ENCODE assay signal across 10 cellular contexts in the genomic region with DNA sequence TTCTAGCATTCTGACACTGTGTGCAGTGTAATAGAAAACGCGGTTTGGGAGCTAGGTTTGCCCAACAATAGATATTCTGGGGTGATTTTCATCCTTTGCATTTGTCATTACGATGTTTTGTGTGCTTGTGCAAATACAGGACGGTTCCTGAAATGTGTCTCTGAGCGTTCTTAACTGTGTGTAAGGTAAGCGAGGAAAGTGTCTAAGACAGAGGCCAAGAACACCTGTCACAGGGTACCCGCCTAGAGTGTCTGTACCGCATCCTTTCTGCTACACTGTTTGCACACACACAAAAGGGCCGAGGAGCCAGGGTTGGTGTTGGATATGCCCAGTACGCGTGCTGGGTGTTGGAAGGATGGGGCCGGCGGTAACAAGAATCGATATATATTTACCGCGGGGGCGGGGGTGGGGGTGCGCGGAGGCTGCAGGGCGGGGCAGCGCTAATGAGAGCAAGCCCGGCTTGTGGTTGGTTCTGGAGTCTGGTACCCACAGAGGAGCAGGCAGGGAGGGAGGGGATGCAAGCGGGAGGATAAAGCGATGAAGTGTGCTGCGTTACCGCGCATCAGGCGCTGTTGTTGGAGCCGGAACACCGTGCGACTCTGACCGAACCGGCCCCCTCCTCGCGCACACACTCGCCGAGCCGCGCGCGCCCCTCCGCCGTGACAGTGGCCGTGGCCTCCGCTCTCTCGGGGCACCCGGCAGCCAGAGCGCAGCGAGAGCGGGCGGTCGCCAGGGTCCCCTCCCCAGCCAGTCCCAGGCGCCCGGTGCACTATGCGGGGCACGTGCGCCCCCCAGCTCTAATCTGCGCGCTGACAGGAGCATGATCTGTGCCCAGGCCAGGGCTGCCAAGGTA. TPM values are rescaled to one million over a fixed set of nuclear protein-coding genes. Genes with fewer than 3 reads are reported as not detected.
DNase-seq lines count a peak whose midpoint lies in the region; ATAC-seq and TF ChIP-seq lines count a peak whose summit lies in the region.
"Had no signal": no experiment of that assay in that cellular context is flagged by ENCODE, and none has a peak within 500 bp of the region (broad histone marks: within the 10 kb centered on the region; RNA-seq: fewer than 3 reads in every experiment).

TSS of gene HECW1 (plus strand) at position 560 of the 853 bp plus-strand sequence. CDS start 131,259 bp downstream, outside the sequence.

- H3K27me3 Mint-ChIP-seq in activated naive CD4-positive, alpha-beta T cell treated with anti-CD3 and anti-CD28 coated beads, Interleukin-2, amount 10 ng/mL, durations not matched to agents 7 days and 5 days, result peaks cover 78% of the 10 kb centered on the region

- no peak within 1 kb of the TSS for H3K4me3 Mint-ChIP-seq in activated naive CD4-positive, alpha-beta T cell treated with anti-CD3 and anti-CD28 coated beads, Interleukin-2, amount 10 ng/mL, durations not matched to agents 7 days and 5 days

- DNase-seq in GM13976 (ENCODE audit: low spot score) (peak; percentile 41), SK-N-DZ (ENCODE audit: low spot score) (peak; percentile 74), foreskin fibroblast (peak in 1 of 2 donors; percentile 43), sigmoid colon (no peak), RPMI8226 (no peak), HuH-7.5 (ENCODE audit: low spot score) (no peak)
- no peak for DNase-seq in activated naive CD4-positive, alpha-beta T cell treated with anti-CD3 and anti-CD28 coated beads, Interleukin-2, amount 10 ng/mL, durations not matched to agents 7 days and 5 days
- DNase-seq: NCI-H524 treated with DMSO at 0.1 percent for 48 hours had no signal

- intact Hi-C loops in sigmoid colon (cut with DNase I), result no loop called here

- TF ChIP-seq CTCF in GM13976 (IDR thresholded peaks at IDR 0.05; ENCODE audit: borderline replicate concordance, control extremely low read depth, extremely low read depth, insufficient read depth, missing control alignments), result no peak
- TF ChIP-seq CTCF in foreskin fibroblast (IDR thresholded peaks at IDR 0.05; ENCODE audit: low read depth, low read length), result no peak
- TF ChIP-seq CTCF in sigmoid colon (IDR thresholded peaks at IDR 0.05), result no peak

- H3K4me1 ChIP-seq in sigmoid colon, result peaks cover 0 to 25% (median 23%) of the 10 kb centered on the region in 4 donors

- in situ Hi-C loops in GM13976 (cut with MboI; ENCODE audit: low sequenced_read_pairs, unreplicated experiment), result no loop called here

- WGBS in sigmoid colon, 2 donors, result 6 to 8% methylated on average over 59 of the region's 59 CpGs

- no peak for ATAC-seq in HG02884 (IDR thresholded peaks at IDR 0.05; ENCODE audit: unreplicated experiment)

- no peak for TF ChIP-seq POLR2A in sigmoid colon (IDR thresholded peaks at IDR 0.05)

- CTCF ChIA-PET in activated naive CD4-positive, alpha-beta T cell treated with anti-CD3 and anti-CD28 coated beads, Interleukin-2, amount 10 ng/mL, durations not matched to agents 7 days and 5 days (lab: Charles Lee), result interaction anchor here (0.6 kb wide), 1 partner anchor 402 kb away, joined by 3 read pairs; no protein-coding TSS in a partner anchor

- no peaks in the 10 kb centered on the region for H3K9me3 Mint-ChIP-seq in activated naive CD4-positive, alpha-beta T cell treated with anti-CD3 and anti-CD28 coated beads, Interleukin-2, amount 10 ng/mL, durations not matched to agents 7 days and 5 days

- H3K27me3 ChIP-seq in sigmoid colon, result peaks cover 21 to 82% (median 50%) of the 10 kb centered on the region in 3 donors

- no peaks in the 10 kb centered on the region for H3K36me3 ChIP-seq in sigmoid colon

- no peak within 1 kb of the TSS for H3K27ac ChIP-seq in sigmoid colon

- peak within 1 kb of the TSS; percentile 51 to 62 for H3K4me3 ChIP-seq in foreskin fibroblast (ENCODE audit: low read depth in 1 of 2, low read length in 2 of 2)
- peak within 1 kb of the TSS; percentile 10 to 53 (median 38) for H3K4me3 ChIP-seq in sigmoid colon

- no peaks in the 10 kb centered on the region for H3K9me3 ChIP-seq in sigmoid colon

- no peak within 1 kb of the TSS for H3K27ac Mint-ChIP-seq in activated naive CD4-positive, alpha-beta T cell treated with anti-CD3 and anti-CD28 coated beads, Interleukin-2, amount 10 ng/mL, durations not matched to agents 7 days and 5 days

- no peak for TF ChIP-seq EP300 in sigmoid colon (IDR thresholded peaks at IDR 0.05)

- no peaks in the 10 kb centered on the region for H3K36me3 Mint-ChIP-seq in activated naive CD4-positive, alpha-beta T cell treated with anti-CD3 and anti-CD28 coated beads, Interleukin-2, amount 10 ng/mL, durations not matched to agents 7 days and 5 days

- H3K4me1 Mint-ChIP-seq in activated naive CD4-positive, alpha-beta T cell treated with anti-CD3 and anti-CD28 coated beads, Interleukin-2, amount 10 ng/mL, durations not matched to agents 7 days and 5 days, result peaks cover 10% of the 10 kb centered on the region

RNA-seq across cellular contexts. Expression of gene HECW1, which starts in this region (rescaled TPM):
- 1.9 and 7.7 TPM in 2 replicates for polyA plus RNA-seq in SK-N-DZ (2014; cell fraction: cytosol; rRNA removed)
- polyA plus RNA-seq in SK-N-DZ (2014; cell fraction: nucleus; rRNA removed), result 3.7 and 6.7 TPM in 2 replicates
- 1 to 10 TPM in 3 of 4 donors, under 1 TPM in 1; 0.33 to 7.8 (median 1.3) TPM for total RNA-seq in sigmoid colon
- 1 to 10 TPM in 2 of 3 donors, under 1 TPM in 1; 0.34 to 4.8 (median 1.2) TPM for polyA plus RNA-seq in sigmoid colon
- total RNA-seq: skeletal muscle tissue had no signal

Comparison
In these comparisons a context has a peak if more than half of its experiments do, and no peak if none do; other contexts are left out.
1. DNase-seq: peak in GM13976 (single experiment) and SK-N-DZ (single experiment); none in sigmoid colon (single experiment), RPMI8226 (single experiment), HuH-7.5 (single experiment) and activated naive CD4-positive, alpha-beta T cell treated with anti-CD3 and anti-CD28 coated beads, Interleukin-2, amount 10 ng/mL, durations not matched to agents 7 days and 5 days (single experiment).